ENCODE assay signal across 24 cellular contexts in the genomic region with DNA sequence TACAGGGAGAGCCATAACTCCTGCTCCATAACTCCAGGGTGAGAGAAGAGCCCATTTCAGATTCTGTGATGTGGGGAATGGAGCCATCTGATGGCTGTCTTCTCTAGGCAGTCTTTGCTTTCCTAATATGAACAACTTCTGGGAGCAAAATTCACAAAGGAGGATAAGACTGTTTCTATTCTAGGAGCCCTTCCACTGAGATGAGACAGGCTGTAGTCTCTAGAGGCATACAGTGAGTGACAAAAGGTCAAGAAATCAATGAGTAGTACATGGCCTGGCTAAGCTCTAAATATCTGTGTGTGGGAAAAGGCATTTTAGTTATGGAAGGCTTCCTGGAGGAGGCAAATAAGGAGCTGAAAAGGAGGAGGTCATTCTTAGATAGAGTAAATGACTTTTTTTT.
"Had no signal": no experiment of that assay in that cellular context is flagged by ENCODE, and none has a peak within 500 bp of the region (broad histone marks: within the 10 kb centered on the region; RNA-seq: fewer than 3 reads in every experiment).

No MANE protein-coding gene starts in this region.

- H3K9me3 Mint-ChIP-seq: activated CD4-positive, alpha-beta T cell treated with anti-CD3 and anti-CD28 coated beads, Interleukin-2, amount 10 ng/mL, durations not matched to agents 24 days and 14 days; activated naive CD4-positive, alpha-beta T cell treated with anti-CD3 and anti-CD28 coated beads for 36 hours; activated naive CD8-positive, alpha-beta T cell treated with anti-CD3 and anti-CD28 coated beads for 36 hours; activated T-cell treated with anti-CD3 and anti-CD28 coated beads, Interleukin-2, amount 50 U/mL, for 4 hours; activated T-helper 17 cell treated with anti-CD3 and anti-CD28 coated beads, Interleukin-2, amount 50 U/mL, for 72 hours; IgD-negative memory B cell; T-helper 1 cell treated with Interleukin-12 subunit alpha and Interleukin-12 subunit beta and Interleukin-4 antibody, amounts not matched to agents 30 μg/mL and 1 μg/mL, for 36 hours; WTC11 had no signal

- H3K36me3 Mint-ChIP-seq: activated naive CD8-positive, alpha-beta T cell treated with anti-CD3 and anti-CD28 coated beads for 36 hours; IgD-negative memory B cell; WTC11 had no signal

- H3K27me3 ChIP-seq: SJSA1 had no signal

- H3K4me3 ChIP-seq: SJSA1 had no signal

- ATAC-seq: activated T-cell treated with anti-CD3 and anti-CD28 coated beads, Interleukin-2, amount 50 U/mL, for 4 hours; activated T-helper 17 cell treated with anti-CD3 and anti-CD28 coated beads, Interleukin-2, amount 50 U/mL, for 72 hours; SK-N-SH treated with all-trans-retinoic acid at 6 μM for 48 hours had no signal

- H3K36me3 ChIP-seq: brain microvascular endothelial cell, SJSA1 had no signal

- H3K9me3 ChIP-seq: SJSA1 had no signal

- H3K27ac Mint-ChIP-seq: activated CD4-positive, alpha-beta T cell treated with anti-CD3 and anti-CD28 coated beads, Interleukin-2, amount 10 ng/mL, durations not matched to agents 24 days and 14 days; activated naive CD4-positive, alpha-beta T cell treated with anti-CD3 and anti-CD28 coated beads for 36 hours; activated naive CD8-positive, alpha-beta T cell treated with anti-CD3 and anti-CD28 coated beads for 36 hours; activated T-helper 17 cell treated with anti-CD3 and anti-CD28 coated beads, Interleukin-2, amount 50 U/mL, for 72 hours; IgD-negative memory B cell; T-helper 1 cell treated with Interleukin-12 subunit alpha and Interleukin-12 subunit beta and Interleukin-4 antibody, amounts not matched to agents 30 μg/mL and 1 μg/mL, for 36 hours; WTC11 had no signal

- H3K4me1 Mint-ChIP-seq: activated CD4-positive, alpha-beta T cell treated with anti-CD3 and anti-CD28 coated beads, Interleukin-2, amount 10 ng/mL, durations not matched to agents 24 days and 14 days; activated naive CD8-positive, alpha-beta T cell treated with anti-CD3 and anti-CD28 coated beads for 36 hours; activated T-helper 17 cell treated with anti-CD3 and anti-CD28 coated beads, Interleukin-2, amount 50 U/mL, for 72 hours; IgD-negative memory B cell; WTC11 had no signal

- H3K27ac ChIP-seq: brain microvascular endothelial cell, KMS-11, SJSA1 had no signal

- DNase-seq: activated CD4-positive, alpha-beta T cell treated with anti-CD3 and anti-CD28 coated beads, Interleukin-2, amount 10 ng/mL, durations not matched to agents 24 days and 14 days; activated CD4-positive, alpha-beta T cell treated with anti-CD3 and anti-CD28 coated beads, Interleukin-2, amount 50 U/mL, for 48 hours; activated CD4-positive, CD25-positive, alpha-beta regulatory T cell treated with anti-CD3 and anti-CD28 coated beads, Interleukin-2, amount 50 U/mL, for 72 hours; activated CD8-positive, alpha-beta memory T cell treated with anti-CD3 and anti-CD28 coated beads for 24 hours; activated gamma-delta T cell; activated naive CD4-positive, alpha-beta T cell treated with anti-CD3 and anti-CD28 coated beads for 36 hours; activated naive CD8-positive, alpha-beta T cell treated with anti-CD3 and anti-CD28 coated beads for 36 hours; activated T-cell treated with anti-CD3 and anti-CD28 coated beads, Interleukin-2, amount 50 U/mL, for 4 hours; NCI-H1105 treated with DMSO at 0.1 percent for 48 hours; NCI-H1436 treated with DMSO at 0.1 percent for 48 hours; NCI-H187 treated with DMSO at 0.1 percent for 48 hours; NCI-H2081 treated with DMSO at 0.1 percent for 48 hours; NCI-H446; NCI-H524; RPMI8226; SHP77 had no signal

- H3K4me2 ChIP-seq: KMS-11 had no signal

- H3K4me3 Mint-ChIP-seq: activated CD4-positive, alpha-beta T cell treated with anti-CD3 and anti-CD28 coated beads, Interleukin-2, amount 10 ng/mL, durations not matched to agents 24 days and 14 days; activated naive CD4-positive, alpha-beta T cell treated with anti-CD3 and anti-CD28 coated beads for 36 hours; activated naive CD8-positive, alpha-beta T cell treated with anti-CD3 and anti-CD28 coated beads for 36 hours; activated T-cell treated with anti-CD3 and anti-CD28 coated beads, Interleukin-2, amount 50 U/mL, for 4 hours; activated T-helper 17 cell treated with anti-CD3 and anti-CD28 coated beads, Interleukin-2, amount 50 U/mL, for 72 hours; IgD-negative memory B cell; T-helper 1 cell treated with Interleukin-12 subunit alpha and Interleukin-12 subunit beta and Interleukin-4 antibody, amounts not matched to agents 30 μg/mL and 1 μg/mL, for 36 hours; WTC11 had no signal
